Comparison of ENCODE assay signal across 14 cellular contexts in the genomic region with DNA sequence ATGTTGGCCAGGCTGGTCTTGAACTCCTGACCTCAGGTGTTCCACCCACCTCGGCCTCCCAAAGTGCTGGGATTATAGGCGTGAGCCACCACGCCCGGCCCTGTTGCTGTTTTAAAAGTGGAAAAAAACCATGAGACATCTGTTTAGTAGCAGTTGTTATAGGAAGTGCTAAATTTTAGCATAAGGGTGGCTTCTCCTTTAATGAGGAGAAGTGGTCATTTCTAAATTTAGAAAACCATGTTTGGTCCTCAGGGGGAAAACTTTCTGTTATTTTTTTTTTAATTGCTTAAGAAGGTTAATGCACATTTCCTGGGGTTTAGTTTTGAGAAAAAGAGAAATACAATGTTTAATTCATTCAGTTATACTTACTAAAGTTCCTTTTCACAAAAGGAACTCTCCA.
"Had no signal": no experiment of that assay in that cellular context is flagged by ENCODE, and none has a peak within 500 bp of the region (broad histone marks: within the 10 kb centered on the region; RNA-seq: fewer than 3 reads in every experiment).

No MANE protein-coding gene starts in this region.

- H3K4me1 ChIP-seq: right atrium auricular region, thyroid gland, uterus had no signal

- H3K27me3 ChIP-seq: dorsolateral prefrontal cortex, neutrophil, right atrium auricular region, thyroid gland, uterus had no signal

- DNase-seq: activated CD4-positive, alpha-beta T cell treated with anti-CD3 and anti-CD28 coated beads for 48 hours; activated CD8-positive, alpha-beta memory T cell treated with anti-CD3 and anti-CD28 coated beads, Interleukin-2, amount 50 U/mL, for 48 hours; activated CD8-positive, alpha-beta T cell treated with anti-CD3 and anti-CD28 coated beads, Interleukin-2, amount 10 ng/mL, durations not matched to agents 7 days and 5 days; aorta; dorsolateral prefrontal cortex; left cardiac atrium; naive thymus-derived CD4-positive, alpha-beta T cell; thyroid gland; uterus had no signal

- H3K27ac ChIP-seq: dorsolateral prefrontal cortex, neutrophil, right atrium auricular region, skin epidermis, thyroid gland, uterus had no signal

- H3K4me3 ChIP-seq: dorsolateral prefrontal cortex, lung, right atrium auricular region, skin epidermis, thyroid gland, uterus had no signal

- ATAC-seq: activated CD8-positive, alpha-beta T cell treated with anti-CD3 and anti-CD28 coated beads, Interleukin-2, amount 10 ng/mL, durations not matched to agents 7 days and 5 days; esophagus mucosa; left cardiac atrium; naive thymus-derived CD4-positive, alpha-beta T cell had no signal

- H3K9me3 ChIP-seq: neutrophil, right atrium auricular region, thyroid gland, uterus had no signal

- H3K36me3 ChIP-seq: neutrophil, right atrium auricular region, thyroid gland, uterus had no signal
